Comparison of ENCODE assay signal across 19 cellular contexts in the genomic region with DNA sequence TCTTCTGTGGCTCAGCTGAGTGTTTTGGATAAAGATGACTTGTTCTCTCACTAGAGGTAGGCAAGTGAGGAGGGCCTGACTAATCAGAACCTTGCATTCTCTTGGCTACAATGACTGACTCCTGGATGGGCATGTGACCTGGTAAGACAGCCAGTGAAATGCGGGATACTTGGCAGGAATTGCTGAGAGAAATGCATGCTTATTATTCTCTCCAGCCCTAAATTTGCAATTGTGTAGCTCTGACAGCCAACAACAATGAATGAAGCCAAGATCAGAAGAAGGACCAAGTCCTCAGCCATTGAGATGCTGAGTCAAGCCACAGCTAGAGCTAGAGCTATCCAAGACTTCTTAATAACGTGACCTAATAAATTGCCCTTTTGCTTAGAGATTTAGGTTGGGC.
"Had no signal": no experiment of that assay in that cellular context is flagged by ENCODE, and none has a peak within 500 bp of the region (broad histone marks: within the 10 kb centered on the region; RNA-seq: fewer than 3 reads in every experiment).

No MANE protein-coding gene starts in this region.

- H3K27ac ChIP-seq: brain microvascular endothelial cell, epithelial cell of prostate, lower lobe of right lung, WERI-Rb-1 had no signal

- H3K36me3 ChIP-seq: brain microvascular endothelial cell, lower lobe of right lung, WERI-Rb-1 had no signal

- H3K27ac Mint-ChIP-seq: activated CD4-positive, alpha-beta memory T cell treated with anti-CD3 and anti-CD28 coated beads, Interleukin-2, amount 10 ng/mL, durations not matched to agents 7 days and 5 days; activated naive CD8-positive, alpha-beta T cell; dendritic cell treated with granulocyte-macrophage colony-stimulating factor and Interleukin-4, amounts not matched to agents 40 ng/mL and 50 ng/mL, for 4 days; mesothelial cell of epicardium; nephron progenitor cell; stimulated activated naive CD8-positive, alpha-beta T cell treated with anti-CD3 and anti-CD28 coated beads, Interleukin-15, Interleukin-2, amounts not matched to agents 100 ng/mL and 50 ng/mL, for 24 hours; T-helper 17 cell; type B pancreatic cell had no signal

- H3K4me1 ChIP-seq: lower lobe of right lung had no signal

- H3K36me3 Mint-ChIP-seq: activated naive CD8-positive, alpha-beta T cell; mesothelial cell of epicardium; type B pancreatic cell had no signal

- H3K27me3 Mint-ChIP-seq: activated CD4-positive, alpha-beta memory T cell treated with anti-CD3 and anti-CD28 coated beads, Interleukin-2, amount 10 ng/mL, durations not matched to agents 7 days and 5 days; activated naive CD8-positive, alpha-beta T cell; dendritic cell treated with granulocyte-macrophage colony-stimulating factor and Interleukin-4, amounts not matched to agents 40 ng/mL and 50 ng/mL, for 4 days; stimulated activated naive CD8-positive, alpha-beta T cell treated with anti-CD3 and anti-CD28 coated beads, Interleukin-15, Interleukin-2, amounts not matched to agents 100 ng/mL and 50 ng/mL, for 24 hours; T-helper 17 cell had no signal

- H3K9me3 Mint-ChIP-seq: stimulated activated naive CD8-positive, alpha-beta T cell treated with anti-CD3 and anti-CD28 coated beads, Interleukin-15, Interleukin-2, amounts not matched to agents 100 ng/mL and 50 ng/mL, for 24 hours had no signal

- H3K27me3 ChIP-seq: brain microvascular endothelial cell had no signal

- H3K4me3 ChIP-seq: lower lobe of right lung had no signal

- DNase-seq: activated CD4-positive, alpha-beta memory T cell treated with anti-CD3 and anti-CD28 coated beads, Interleukin-2, amount 10 ng/mL, durations not matched to agents 7 days and 5 days; activated CD4-positive, alpha-beta T cell treated with anti-CD3 and anti-CD28 coated beads for 4 hours; activated effector memory CD4-positive, alpha-beta T cell treated with anti-CD3 and anti-CD28 coated beads, Interleukin-2, amount 50 U/mL, for 16 hours; activated T-cell treated with anti-CD3 and anti-CD28 coated beads, Interleukin-2, amount 50 U/mL, for 48 hours; amniotic stem cell; brain microvascular endothelial cell; effector memory CD4-positive, alpha-beta T cell; left colon; lower lobe of right lung; nephron progenitor cell; T-helper 17 cell; WERI-Rb-1 had no signal

- ATAC-seq: left colon, lower lobe of right lung, sciatic nerve, T-helper 17 cell had no signal

- H3K4me1 Mint-ChIP-seq: activated CD4-positive, alpha-beta memory T cell treated with anti-CD3 and anti-CD28 coated beads, Interleukin-2, amount 10 ng/mL, durations not matched to agents 7 days and 5 days; T-helper 17 cell had no signal

- H3K9me3 ChIP-seq: lower lobe of right lung had no signal

- H3K4me3 Mint-ChIP-seq: activated CD4-positive, alpha-beta memory T cell treated with anti-CD3 and anti-CD28 coated beads, Interleukin-2, amount 10 ng/mL, durations not matched to agents 7 days and 5 days; activated naive CD8-positive, alpha-beta T cell; dendritic cell treated with granulocyte-macrophage colony-stimulating factor and Interleukin-4, amounts not matched to agents 40 ng/mL and 50 ng/mL, for 4 days; mesothelial cell of epicardium; nephron progenitor cell; stimulated activated naive CD8-positive, alpha-beta T cell treated with anti-CD3 and anti-CD28 coated beads, Interleukin-15, Interleukin-2, amounts not matched to agents 100 ng/mL and 50 ng/mL, for 24 hours; T-helper 17 cell; type B pancreatic cell had no signal
